Comparison of ENCODE assay signal across 23 cellular contexts in the genomic region with DNA sequence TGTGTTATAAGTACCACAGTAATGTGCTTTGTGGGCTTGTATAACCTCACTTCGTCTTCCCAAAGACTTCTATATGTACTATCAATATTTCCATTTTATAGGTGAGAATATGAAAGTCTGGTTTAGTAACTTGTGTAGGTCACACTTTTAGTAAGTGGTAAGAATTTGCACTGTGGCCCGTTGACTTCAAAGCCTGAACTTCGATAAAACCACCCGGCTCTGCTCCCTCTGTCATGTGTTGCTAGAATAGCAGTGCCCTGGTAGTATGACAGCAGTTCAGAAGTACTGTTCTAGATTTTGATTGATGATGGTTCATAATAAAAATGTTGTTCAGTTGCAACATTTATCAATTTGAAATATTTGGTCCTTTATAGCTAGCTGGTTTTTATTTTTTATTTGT.
A peak's percentile ranks its signal among the peaks of the same experiment; 100 is the strongest.
DNase-seq lines count a peak whose midpoint lies in the region; ATAC-seq and TF ChIP-seq lines count a peak whose summit lies in the region.
"Had no signal": no experiment of that assay in that cellular context is flagged by ENCODE, and none has a peak within 500 bp of the region (broad histone marks: within the 10 kb centered on the region; RNA-seq: fewer than 3 reads in every experiment).

No MANE protein-coding gene starts in this region.

- intact Hi-C loops in stomach (cut with DNase I; ENCODE audit: low total_unique reads) = no loop called here

- 85 to 91% (median 88%) methylated on average over 4 of the region's 4 CpGs for WGBS in stomach, 5 donors

- H3K27ac ChIP-seq in stomach = no peak overlapping the region
- H3K27ac ChIP-seq: heart right ventricle, KMS-11, pancreas, SJCRH30, tibial artery had no signal

- TF ChIP-seq POLR2A in stomach (IDR thresholded peaks at IDR 0.05) = no peak

- H3K36me3 Mint-ChIP-seq in activated T-cell treated with anti-CD3 and anti-CD28 coated beads, Interleukin-2, amount 50 U/mL, for 72 hours (ENCODE audit: insufficient read depth in 2 of 2) = peaks cover 6 to 23% of the 10 kb centered on the region in 2 donors

- no peak overlapping the region for H3K4me3 ChIP-seq in stomach
- H3K4me3 ChIP-seq: heart right ventricle, pancreas, SJCRH30, tibial artery had no signal

- peak; percentile 62 for DNase-seq in stimulated activated CD4-positive, alpha-beta T cell treated with anti-CD3 and anti-CD28 coated beads, Interleukin-15, amount 100 ng/mL, for 24 hours
- no peak for DNase-seq in stimulated activated CD4-positive, alpha-beta T cell treated with anti-CD3 and anti-CD28 coated beads, Interleukin-4, amount 100 ng/mL, for 1 hour
- DNase-seq in activated T-cell treated with anti-CD3 and anti-CD28 coated beads, Interleukin-2, amount 50 U/mL, for 72 hours = peak; percentile 22 to 32
- DNase-seq in left lobe of liver (ENCODE audit: low spot score) = no peak
- peak in 1 of 2 donors; percentile 65 for DNase-seq in stimulated activated naive CD8-positive, alpha-beta T cell treated with anti-CD3 and anti-CD28 coated beads, Interleukin-15, amount 100 ng/mL, for 72 hours
- DNase-seq in activated effector memory CD4-positive, alpha-beta T cell treated with anti-CD3 and anti-CD28 coated beads, Interleukin-2, amount 50 U/mL, for 16 hours = no peak
- DNase-seq in stomach = no peak
- DNase-seq: activated CD8-positive, alpha-beta memory T cell treated with anti-CD3 and anti-CD28 coated beads for 24 hours; activated gamma-delta T cell treated with Interleukin-2 at 50 U/mL for 16 hours; DMS79; heart right ventricle; NCI-H510A treated with DMSO at 0.1 percent for 48 hours; NK-92 treated with Interleukin-12 subunit alpha and Interleukin-12 subunit beta, amount 100 ng/mL, for 24 hours; pancreas; right cardiac atrium; SJCRH30; tibial artery had no signal

- H3K27ac Mint-ChIP-seq in activated T-cell treated with anti-CD3 and anti-CD28 coated beads, Interleukin-2, amount 50 U/mL, for 72 hours = no peak overlapping the region
- H3K27ac Mint-ChIP-seq in stimulated activated naive CD8-positive, alpha-beta T cell treated with anti-CD3 and anti-CD28 coated beads, Interleukin-15, amount 100 ng/mL, for 72 hours = no peak overlapping the region
- H3K27ac Mint-ChIP-seq: nephron; stimulated activated memory B cell treated with anti-CD40 and anti-IgM and Interleukin-4, amounts not matched to agents 10 μg/mL and 1 μg/mL and 100 μg/mL, for 72 hours; T-helper 1 cell treated with Interleukin-12 subunit alpha and Interleukin-12 subunit beta and Interleukin-4 antibody, amounts not matched to agents 30 μg/mL and 1 μg/mL, for 36 hours had no signal

- H3K9me3 ChIP-seq in stomach = no peaks in the 10 kb centered on the region
- H3K9me3 ChIP-seq: heart right ventricle, pancreas, SJCRH30, tibial artery had no signal

- peaks cover 6 to 47% (median 43%) of the 10 kb centered on the region in 4 donors for H3K36me3 ChIP-seq in stomach
- H3K36me3 ChIP-seq: pancreas, SJCRH30 had no signal

- H3K27me3 Mint-ChIP-seq in activated T-cell treated with anti-CD3 and anti-CD28 coated beads, Interleukin-2, amount 50 U/mL, for 72 hours (ENCODE audit: low read depth) = no peaks in the 10 kb centered on the region
- no peaks in the 10 kb centered on the region for H3K27me3 Mint-ChIP-seq in stimulated activated naive CD8-positive, alpha-beta T cell treated with anti-CD3 and anti-CD28 coated beads, Interleukin-15, amount 100 ng/mL, for 72 hours

- H3K4me3 Mint-ChIP-seq in activated T-cell treated with anti-CD3 and anti-CD28 coated beads, Interleukin-2, amount 50 U/mL, for 72 hours = no peak overlapping the region
- H3K4me3 Mint-ChIP-seq in stimulated activated naive CD8-positive, alpha-beta T cell treated with anti-CD3 and anti-CD28 coated beads, Interleukin-15, amount 100 ng/mL, for 72 hours = no peak overlapping the region
- H3K4me3 Mint-ChIP-seq: nephron; stimulated activated memory B cell treated with anti-CD40 and anti-IgM and Interleukin-4, amounts not matched to agents 10 μg/mL and 1 μg/mL and 100 μg/mL, for 72 hours; T-helper 1 cell treated with Interleukin-12 subunit alpha and Interleukin-12 subunit beta and Interleukin-4 antibody, amounts not matched to agents 30 μg/mL and 1 μg/mL, for 36 hours had no signal

- ATAC-seq in activated T-cell treated with anti-CD3 and anti-CD28 coated beads, Interleukin-2, amount 50 U/mL, for 72 hours (replicated peaks in 1 of 2) = peak; percentile 81 to 83
- ATAC-seq in left lobe of liver = peak; percentile 35
- ATAC-seq in stimulated activated naive CD8-positive, alpha-beta T cell treated with anti-CD3 and anti-CD28 coated beads, Interleukin-15, amount 100 ng/mL, for 72 hours = peak; percentile 92
- ATAC-seq: HCT116; heart right ventricle; Panc1; pancreas; right cardiac atrium; stimulated activated memory B cell treated with anti-CD40 and anti-IgM and Interleukin-4, amounts not matched to agents 10 μg/mL and 1 μg/mL and 100 μg/mL, for 72 hours had no signal

- no peaks in the 10 kb centered on the region for H3K27me3 ChIP-seq in stomach
- H3K27me3 ChIP-seq: heart right ventricle, SJCRH30, tibial artery had no signal

- TF ChIP-seq CTCF in stomach (IDR thresholded peaks at IDR 0.05) = no peak

- TF ChIP-seq EP300 in stomach (IDR thresholded peaks at IDR 0.05) = no peak

- peaks cover 62% of the 10 kb centered on the region for H3K4me1 Mint-ChIP-seq in activated T-cell treated with anti-CD3 and anti-CD28 coated beads, Interleukin-2, amount 50 U/mL, for 72 hours (ENCODE audit: low read depth)
- H3K4me1 Mint-ChIP-seq in stimulated activated naive CD8-positive, alpha-beta T cell treated with anti-CD3 and anti-CD28 coated beads, Interleukin-15, amount 100 ng/mL, for 72 hours = peaks cover 68% of the 10 kb centered on the region

- H3K4me1 ChIP-seq in stomach = no peaks in the 10 kb centered on the region
- H3K4me1 ChIP-seq: heart right ventricle, pancreas, SJCRH30 had no signal

- no peaks in the 10 kb centered on the region for H3K9me3 Mint-ChIP-seq in activated T-cell treated with anti-CD3 and anti-CD28 coated beads, Interleukin-2, amount 50 U/mL, for 72 hours
- H3K9me3 Mint-ChIP-seq in stimulated activated naive CD8-positive, alpha-beta T cell treated with anti-CD3 and anti-CD28 coated beads, Interleukin-15, amount 100 ng/mL, for 72 hours = no peaks in the 10 kb centered on the region
- H3K9me3 Mint-ChIP-seq: nephron; stimulated activated memory B cell treated with anti-CD40 and anti-IgM and Interleukin-4, amounts not matched to agents 10 μg/mL and 1 μg/mL and 100 μg/mL, for 72 hours; T-helper 1 cell treated with Interleukin-12 subunit alpha and Interleukin-12 subunit beta and Interleukin-4 antibody, amounts not matched to agents 30 μg/mL and 1 μg/mL, for 36 hours had no signal

Comparison
In these comparisons a context has a peak if more than half of its experiments do, and no peak if none do; other contexts are left out.
1. DNase-seq: peak in stimulated activated CD4-positive, alpha-beta T cell treated with anti-CD3 and anti-CD28 coated beads, Interleukin-15, amount 100 ng/mL, for 24 hours (single experiment) and activated T-cell treated with anti-CD3 and anti-CD28 coated beads, Interleukin-2, amount 50 U/mL, for 72 hours (2 of 2); none in stimulated activated CD4-positive, alpha-beta T cell treated with anti-CD3 and anti-CD28 coated beads, Interleukin-4, amount 100 ng/mL, for 1 hour (single experiment), left lobe of liver (single experiment), activated effector memory CD4-positive, alpha-beta T cell treated with anti-CD3 and anti-CD28 coated beads, Interleukin-2, amount 50 U/mL, for 16 hours (single experiment) and stomach (single experiment).
2. ATAC-seq: peak in every context shown above with its lines; median percentile 92 in stimulated activated naive CD8-positive, alpha-beta T cell treated with anti-CD3 and anti-CD28 coated beads, Interleukin-15, amount 100 ng/mL, for 72 hours; 82 in activated T-cell treated with anti-CD3 and anti-CD28 coated beads, Interleukin-2, amount 50 U/mL, for 72 hours; 35 in left lobe of liver.